Comparison of ENCODE assay signal across 1 cellular context in the genomic region with DNA sequence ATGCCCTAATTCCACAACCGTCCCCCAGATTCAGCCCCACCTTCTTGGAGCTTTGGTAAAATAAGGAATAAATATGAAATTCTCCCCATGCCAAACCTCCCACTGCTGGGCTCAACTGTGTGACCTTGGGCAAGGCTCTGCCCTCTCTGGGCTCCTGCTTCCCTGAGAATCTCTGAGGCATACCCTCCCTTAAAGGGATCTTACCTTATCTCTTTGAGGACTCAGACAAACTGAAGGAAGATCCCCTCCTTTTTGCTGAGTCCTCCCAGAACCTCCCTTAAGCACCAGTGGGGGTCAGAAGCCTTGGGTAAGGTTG.
TF ChIP-seq lines count a peak whose summit lies in the region.

No MANE protein-coding gene starts in this region.

TF ChIP-seq in GM23338, 12 proteins besides CTCF, POLR2A, EP300 and RAD21 (continued from another document):
- TF ChIP-seq, protein P1, sequence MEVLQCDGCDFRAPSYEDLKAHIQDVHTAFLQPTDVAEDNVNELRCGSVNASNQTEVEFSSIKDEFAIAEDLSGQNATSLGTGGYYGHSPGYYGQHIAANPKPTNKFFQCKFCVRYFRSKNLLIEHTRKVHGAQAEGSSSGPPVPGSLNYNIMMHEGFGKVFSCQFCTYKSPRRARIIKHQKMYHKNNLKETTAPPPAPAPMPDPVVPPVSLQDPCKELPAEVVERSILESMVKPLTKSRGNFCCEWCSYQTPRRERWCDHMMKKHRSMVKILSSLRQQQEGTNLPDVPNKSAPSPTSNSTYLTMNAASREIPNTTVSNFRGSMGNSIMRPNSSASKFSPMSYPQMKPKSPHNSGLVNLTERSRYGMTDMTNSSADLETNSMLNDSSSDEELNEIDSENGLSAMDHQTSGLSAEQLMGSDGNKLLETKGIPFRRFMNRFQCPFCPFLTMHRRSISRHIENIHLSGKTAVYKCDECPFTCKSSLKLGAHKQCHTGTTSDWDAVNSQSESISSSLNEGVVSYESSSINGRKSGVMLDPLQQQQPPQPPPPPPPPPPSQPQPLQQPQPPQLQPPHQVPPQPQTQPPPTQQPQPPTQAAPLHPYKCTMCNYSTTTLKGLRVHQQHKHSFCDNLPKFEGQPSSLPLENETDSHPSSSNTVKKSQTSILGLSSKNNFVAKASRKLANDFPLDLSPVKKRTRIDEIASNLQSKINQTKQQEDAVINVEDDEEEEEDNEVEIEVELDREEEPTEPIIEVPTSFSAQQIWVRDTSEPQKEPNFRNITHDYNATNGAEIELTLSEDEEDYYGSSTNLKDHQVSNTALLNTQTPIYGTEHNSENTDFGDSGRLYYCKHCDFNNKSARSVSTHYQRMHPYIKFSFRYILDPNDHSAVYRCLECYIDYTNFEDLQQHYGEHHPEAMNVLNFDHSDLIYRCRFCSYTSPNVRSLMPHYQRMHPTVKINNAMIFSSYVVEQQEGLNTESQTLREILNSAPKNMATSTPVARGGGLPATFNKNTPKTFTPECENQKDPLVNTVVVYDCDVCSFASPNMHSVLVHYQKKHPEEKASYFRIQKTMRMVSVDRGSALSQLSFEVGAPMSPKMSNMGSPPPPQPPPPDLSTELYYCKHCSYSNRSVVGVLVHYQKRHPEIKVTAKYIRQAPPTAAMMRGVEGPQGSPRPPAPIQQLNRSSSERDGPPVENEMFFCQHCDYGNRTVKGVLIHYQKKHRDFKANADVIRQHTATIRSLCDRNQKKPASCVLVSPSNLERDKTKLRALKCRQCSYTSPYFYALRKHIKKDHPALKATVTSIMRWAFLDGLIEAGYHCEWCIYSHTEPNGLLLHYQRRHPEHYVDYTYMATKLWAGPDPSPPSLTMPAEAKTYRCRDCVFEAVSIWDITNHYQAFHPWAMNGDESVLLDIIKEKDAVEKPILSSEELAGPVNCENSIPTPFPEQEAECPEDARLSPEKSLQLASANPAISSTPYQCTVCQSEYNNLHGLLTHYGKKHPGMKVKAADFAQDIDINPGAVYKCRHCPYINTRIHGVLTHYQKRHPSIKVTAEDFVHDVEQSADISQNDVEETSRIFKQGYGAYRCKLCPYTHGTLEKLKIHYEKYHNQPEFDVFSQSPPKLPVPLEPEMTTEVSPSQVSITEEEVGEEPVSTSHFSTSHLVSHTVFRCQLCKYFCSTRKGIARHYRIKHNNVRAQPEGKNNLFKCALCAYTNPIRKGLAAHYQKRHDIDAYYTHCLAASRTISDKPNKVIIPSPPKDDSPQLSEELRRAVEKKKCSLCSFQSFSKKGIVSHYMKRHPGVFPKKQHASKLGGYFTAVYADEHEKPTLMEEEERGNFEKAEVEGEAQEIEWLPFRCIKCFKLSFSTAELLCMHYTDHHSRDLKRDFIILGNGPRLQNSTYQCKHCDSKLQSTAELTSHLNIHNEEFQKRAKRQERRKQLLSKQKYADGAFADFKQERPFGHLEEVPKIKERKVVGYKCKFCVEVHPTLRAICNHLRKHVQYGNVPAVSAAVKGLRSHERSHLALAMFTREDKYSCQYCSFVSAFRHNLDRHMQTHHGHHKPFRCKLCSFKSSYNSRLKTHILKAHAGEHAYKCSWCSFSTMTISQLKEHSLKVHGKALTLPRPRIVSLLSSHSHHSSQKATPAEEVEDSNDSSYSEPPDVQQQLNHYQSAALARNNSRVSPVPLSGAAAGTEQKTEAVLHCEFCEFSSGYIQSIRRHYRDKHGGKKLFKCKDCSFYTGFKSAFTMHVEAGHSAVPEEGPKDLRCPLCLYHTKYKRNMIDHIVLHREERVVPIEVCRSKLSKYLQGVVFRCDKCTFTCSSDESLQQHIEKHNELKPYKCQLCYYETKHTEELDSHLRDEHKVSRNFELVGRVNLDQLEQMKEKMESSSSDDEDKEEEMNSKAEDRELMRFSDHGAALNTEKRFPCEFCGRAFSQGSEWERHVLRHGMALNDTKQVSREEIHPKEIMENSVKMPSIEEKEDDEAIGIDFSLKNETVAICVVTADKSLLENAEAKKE (CRISPR knock-in tag; IDR thresholded peaks at IDR 0.05): no peak
- TF ChIP-seq, protein P2, sequence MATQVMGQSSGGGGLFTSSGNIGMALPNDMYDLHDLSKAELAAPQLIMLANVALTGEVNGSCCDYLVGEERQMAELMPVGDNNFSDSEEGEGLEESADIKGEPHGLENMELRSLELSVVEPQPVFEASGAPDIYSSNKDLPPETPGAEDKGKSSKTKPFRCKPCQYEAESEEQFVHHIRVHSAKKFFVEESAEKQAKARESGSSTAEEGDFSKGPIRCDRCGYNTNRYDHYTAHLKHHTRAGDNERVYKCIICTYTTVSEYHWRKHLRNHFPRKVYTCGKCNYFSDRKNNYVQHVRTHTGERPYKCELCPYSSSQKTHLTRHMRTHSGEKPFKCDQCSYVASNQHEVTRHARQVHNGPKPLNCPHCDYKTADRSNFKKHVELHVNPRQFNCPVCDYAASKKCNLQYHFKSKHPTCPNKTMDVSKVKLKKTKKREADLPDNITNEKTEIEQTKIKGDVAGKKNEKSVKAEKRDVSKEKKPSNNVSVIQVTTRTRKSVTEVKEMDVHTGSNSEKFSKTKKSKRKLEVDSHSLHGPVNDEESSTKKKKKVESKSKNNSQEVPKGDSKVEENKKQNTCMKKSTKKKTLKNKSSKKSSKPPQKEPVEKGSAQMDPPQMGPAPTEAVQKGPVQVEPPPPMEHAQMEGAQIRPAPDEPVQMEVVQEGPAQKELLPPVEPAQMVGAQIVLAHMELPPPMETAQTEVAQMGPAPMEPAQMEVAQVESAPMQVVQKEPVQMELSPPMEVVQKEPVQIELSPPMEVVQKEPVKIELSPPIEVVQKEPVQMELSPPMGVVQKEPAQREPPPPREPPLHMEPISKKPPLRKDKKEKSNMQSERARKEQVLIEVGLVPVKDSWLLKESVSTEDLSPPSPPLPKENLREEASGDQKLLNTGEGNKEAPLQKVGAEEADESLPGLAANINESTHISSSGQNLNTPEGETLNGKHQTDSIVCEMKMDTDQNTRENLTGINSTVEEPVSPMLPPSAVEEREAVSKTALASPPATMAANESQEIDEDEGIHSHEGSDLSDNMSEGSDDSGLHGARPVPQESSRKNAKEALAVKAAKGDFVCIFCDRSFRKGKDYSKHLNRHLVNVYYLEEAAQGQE (IDR thresholded peaks at IDR 0.05; ENCODE audit: unreplicated experiment): no peak
- TF ChIP-seq, protein P3, sequence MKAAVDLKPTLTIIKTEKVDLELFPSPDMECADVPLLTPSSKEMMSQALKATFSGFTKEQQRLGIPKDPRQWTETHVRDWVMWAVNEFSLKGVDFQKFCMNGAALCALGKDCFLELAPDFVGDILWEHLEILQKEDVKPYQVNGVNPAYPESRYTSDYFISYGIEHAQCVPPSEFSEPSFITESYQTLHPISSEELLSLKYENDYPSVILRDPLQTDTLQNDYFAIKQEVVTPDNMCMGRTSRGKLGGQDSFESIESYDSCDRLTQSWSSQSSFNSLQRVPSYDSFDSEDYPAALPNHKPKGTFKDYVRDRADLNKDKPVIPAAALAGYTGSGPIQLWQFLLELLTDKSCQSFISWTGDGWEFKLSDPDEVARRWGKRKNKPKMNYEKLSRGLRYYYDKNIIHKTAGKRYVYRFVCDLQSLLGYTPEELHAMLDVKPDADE (IDR thresholded peaks at IDR 0.05): no peak
- TF ChIP-seq ZNF114 (CRISPR knock-in tag; IDR thresholded peaks at IDR 0.05): no peak
- TF ChIP-seq NANOG (IDR thresholded peaks at IDR 0.05; ENCODE audit: borderline replicate concordance): no peak
- TF ChIP-seq POLR2AphosphoS5 (IDR thresholded peaks at IDR 0.05; ENCODE audit: low read depth): no peak
- no peak for TF ChIP-seq EZH2 (IDR thresholded peaks at IDR 0.05; ENCODE audit: low read depth, unreplicated experiment)
TF ChIP-seq in GM23338: peak in this region for 0.
